Comparison of ENCODE assay signal across 19 cellular contexts in the genomic region with DNA sequence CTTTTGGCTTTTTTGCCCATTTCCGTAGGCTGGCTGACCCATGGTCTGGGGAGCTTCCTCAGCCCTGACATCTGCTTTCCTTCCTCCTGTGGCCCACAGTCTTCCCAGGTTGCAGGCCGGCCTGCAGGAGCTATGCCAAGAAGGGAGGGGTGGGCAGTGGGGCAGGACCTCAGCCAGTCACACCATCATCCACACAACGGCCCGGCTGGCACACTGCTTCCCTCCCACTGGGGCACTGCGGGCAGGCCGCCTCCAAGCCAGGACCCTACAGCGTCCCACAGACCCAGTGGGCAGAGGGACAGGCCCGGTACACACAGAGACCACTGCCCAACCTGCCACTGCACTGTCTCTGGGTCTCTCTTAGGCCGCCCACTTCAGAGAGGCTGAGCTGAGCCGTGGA. TPM values are rescaled to one million over a fixed set of nuclear protein-coding genes. Genes with fewer than 3 reads are reported as not detected.
DNase-seq lines count a peak whose midpoint lies in the region; ATAC-seq and TF ChIP-seq lines count a peak whose summit lies in the region.
"Had no signal": no experiment of that assay in that cellular context is flagged by ENCODE, and none has a peak within 500 bp of the region (broad histone marks: within the 10 kb centered on the region; RNA-seq: fewer than 3 reads in every experiment).

No MANE protein-coding gene starts in this region.

- H3K9me3 ChIP-seq in cardiac muscle cell (ENCODE audit: low read depth) (no peaks in the 10 kb centered on the region), osteoblast (ENCODE audit: low read depth, low read length) (no peaks in the 10 kb centered on the region), upper lobe of left lung (no peaks in the 10 kb centered on the region)

- peaks cover 5% of the 10 kb centered on the region for H3K4me1 ChIP-seq in cardiac muscle cell (ENCODE audit: low read depth)
- H3K4me1 ChIP-seq in osteoblast (ENCODE audit: insufficient read depth, low read length), result peaks cover 5% of the 10 kb centered on the region
- peaks cover 39 to 58% (median 49%) of the 10 kb centered on the region in 4 donors for H3K4me1 ChIP-seq in upper lobe of left lung

- no peak overlapping the region for H2AFZ ChIP-seq in osteoblast (ENCODE audit: low read length)

- H3K27ac ChIP-seq in cardiac muscle cell, result peak overlapping the region; percentile 79
- H3K27ac ChIP-seq in osteoblast (ENCODE audit: low read depth, low read length), result no peak overlapping the region
- peak overlapping the region in 3 of 4 donors; percentile 30 to 84 (median 80) for H3K27ac ChIP-seq in upper lobe of left lung
- H3K27ac ChIP-seq: 22Rv1 had no signal

- peak; percentile 56 for DNase-seq in activated effector memory CD4-positive, alpha-beta T cell treated with anti-CD3 and anti-CD28 coated beads, Interleukin-2, amount 50 U/mL, for 16 hours
- DNase-seq in activated effector memory CD4-positive, alpha-beta T cell treated with Interleukin-2 at 50 U/mL for 16 hours, result no peak
- DNase-seq in cardiac muscle cell (ENCODE audit: low read depth in 1 of 2, low spot score in 1 of 2) (no peak), osteoblast (ENCODE audit: insufficient read length, low spot score, missing footprints) (peak; percentile 86), upper lobe of left lung (peak in 1 of 2 donors; percentile 60), NCI-H2196 (lab: John Stamatoyannopoulos, UW; ENCODE audit: unreplicated experiment) (no peak), hypothalamus (lab: John Stamatoyannopoulos, UW) (no peak)
- DNase-seq: activated CD4-positive, alpha-beta T cell treated with anti-CD3 and anti-CD28 coated beads for 1 hour; activated gamma-delta T cell; amygdala; effector memory CD4-positive, alpha-beta T cell; NCI-H1436; NCI-H2171; NCI-H82; nucleus accumbens; stimulated activated CD4-positive, alpha-beta T cell treated with anti-CD3 and anti-CD28 coated beads, Interleukin-4, amount 100 ng/mL, for 24 hours; T1000 had no signal

- H3K27me3 ChIP-seq in cardiac muscle cell, result no peaks in the 10 kb centered on the region
- H3K27me3 ChIP-seq in osteoblast (ENCODE audit: insufficient read depth, low read length), result no peaks in the 10 kb centered on the region
- H3K27me3 ChIP-seq in upper lobe of left lung, result no peaks in the 10 kb centered on the region

- WGBS in upper lobe of left lung, 2 donors, result 74 to 87% methylated on average over 4 to 10 of the region's 10 CpGs

- H3K4me3 ChIP-seq in cardiac muscle cell (no peak overlapping the region), osteoblast (ENCODE audit: insufficient read depth, low read length) (no peak overlapping the region), upper lobe of left lung (no peak overlapping the region)

- H3K4me2 ChIP-seq in osteoblast (ENCODE audit: insufficient read depth, low read length), result no peak overlapping the region

- ATAC-seq in upper lobe of left lung (ENCODE audit: low FRiP score in 2 of 2) (no peak), GM18519 (IDR thresholded peaks at IDR 0.05; ENCODE audit: low FRiP score, unreplicated experiment) (no peak)

- H3K79me2 ChIP-seq in osteoblast (ENCODE audit: insufficient read depth, low read length), result peaks cover 5% of the 10 kb centered on the region

- no peak for TF ChIP-seq EP300 in upper lobe of left lung (IDR thresholded peaks at IDR 0.05)

- TF ChIP-seq CTCF in cardiac muscle cell (IDR thresholded peaks at IDR 0.05; ENCODE audit: low read depth, low read length) (no peak), osteoblast (IDR thresholded peaks at IDR 0.05; ENCODE audit: extremely low read depth, low read depth, low read length) (no peak), upper lobe of left lung (IDR thresholded peaks at IDR 0.05) (no peak)

- H3K36me3 ChIP-seq in cardiac muscle cell, result peaks cover 25% of the 10 kb centered on the region
- peaks cover 38% of the 10 kb centered on the region for H3K36me3 ChIP-seq in osteoblast (ENCODE audit: insufficient read depth, low read length)
- H3K36me3 ChIP-seq in upper lobe of left lung, result peaks cover 8 to 57% (median 47%) of the 10 kb centered on the region in 4 donors

- no peak for TF ChIP-seq POLR2A in upper lobe of left lung (IDR thresholded peaks at IDR 0.05)

- H4K20me1 ChIP-seq in osteoblast (ENCODE audit: insufficient read depth, low read length), result peaks cover 18% of the 10 kb centered on the region

RNA-seq across cellular contexts. Expression of a gene that starts 38.0 kb away (rescaled TPM):
- total RNA-seq in cardiac muscle cell (321 and 431 TPM in 2 replicates), osteoblast (246 and 262 TPM in 2 replicates), upper lobe of left lung (100 to 1,000 TPM; 142 to 483 (median 213) TPM)
- polyA plus RNA-seq in cardiac muscle cell, result 152 and 174 TPM in 2 replicates

RNA-seq across cellular contexts. Expression of a gene that starts 38.6 kb away (rescaled TPM):
- total RNA-seq in cardiac muscle cell (0.12 and 0.42 TPM in 2 replicates), osteoblast (29.8 and 38.7 TPM in 2 replicates), upper lobe of left lung (10 to 100 TPM; 23.2 to 81.3 (median 50.8) TPM)
- 0.98 and 1.2 TPM in 2 replicates for polyA plus RNA-seq in cardiac muscle cell

Comparison
In these comparisons a context has a peak if more than half of its experiments do, and no peak if none do; other contexts are left out.
1. DNase-seq: peak in activated effector memory CD4-positive, alpha-beta T cell treated with anti-CD3 and anti-CD28 coated beads, Interleukin-2, amount 50 U/mL, for 16 hours (single experiment) and osteoblast (single experiment); none in activated effector memory CD4-positive, alpha-beta T cell treated with Interleukin-2 at 50 U/mL for 16 hours (single experiment), cardiac muscle cell (0 of 2), NCI-H2196 (single experiment) and hypothalamus (0 of 51).
2. RNA of a gene that starts 38.6 kb away (total RNA-seq): 23.2 to 81.3 TPM in upper lobe of left lung and 29.8 to 38.7 TPM in osteoblast; 0.12 to 0.42 TPM in cardiac muscle cell; every median in the first group is over 10 times any median in the second.